21 cellular contexts compared by ENCODE assay signal in the genomic region with DNA sequence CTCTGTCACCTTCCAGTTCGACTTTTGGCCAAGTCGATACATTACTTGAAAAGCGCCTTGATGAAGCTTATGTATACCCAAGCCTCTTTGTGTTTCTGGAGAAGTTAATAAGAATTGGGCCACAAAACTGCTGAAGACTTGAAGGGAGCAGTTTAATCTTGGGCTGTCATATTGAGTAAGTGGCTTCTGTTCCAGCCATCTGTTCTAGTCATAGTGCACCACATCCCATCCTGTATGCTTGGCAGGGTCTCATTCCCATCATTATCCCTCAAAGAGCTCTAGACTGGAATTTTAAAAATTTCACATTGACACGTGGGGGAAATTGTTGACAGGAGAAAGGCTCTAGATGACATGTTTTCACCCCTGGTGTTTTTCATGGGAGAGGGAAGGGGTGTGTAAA.
"Had no signal": no experiment of that assay in that cellular context is flagged by ENCODE, and none has a peak within 500 bp of the region (broad histone marks: within the 10 kb centered on the region; RNA-seq: fewer than 3 reads in every experiment).

No MANE protein-coding gene starts in this region.

- H3K4me3 Mint-ChIP-seq: dendritic cell treated with granulocyte-macrophage colony-stimulating factor and Interleukin-4, amounts not matched to agents 40 ng/mL and 50 ng/mL, for 4 days; effector memory CD8-positive, alpha-beta T cell; naive thymus-derived CD4-positive, alpha-beta T cell had no signal

- H3K9me3 ChIP-seq: esophagus squamous epithelium, neutrophil, thoracic aorta had no signal

- H3K4me1 Mint-ChIP-seq: naive thymus-derived CD4-positive, alpha-beta T cell had no signal

- H3K4me3 ChIP-seq: esophagus squamous epithelium, hepatocyte, lung, stomach, thoracic aorta had no signal

- H3K27ac ChIP-seq: epithelial cell of prostate, esophagus squamous epithelium, hepatocyte, neutrophil, stomach, thoracic aorta had no signal

- H3K36me3 Mint-ChIP-seq: naive thymus-derived CD4-positive, alpha-beta T cell had no signal

- H3K36me3 ChIP-seq: esophagus squamous epithelium, neutrophil, stomach, thoracic aorta had no signal

- H3K4me1 ChIP-seq: esophagus squamous epithelium had no signal

- H3K27ac Mint-ChIP-seq: dendritic cell treated with granulocyte-macrophage colony-stimulating factor and Interleukin-4, amounts not matched to agents 40 ng/mL and 50 ng/mL, for 4 days; effector memory CD8-positive, alpha-beta T cell; naive thymus-derived CD4-positive, alpha-beta T cell had no signal

- H3K27me3 ChIP-seq: esophagus squamous epithelium, hepatocyte, neutrophil, stomach had no signal

- H3K9me3 Mint-ChIP-seq: dendritic cell treated with granulocyte-macrophage colony-stimulating factor and Interleukin-4, amounts not matched to agents 40 ng/mL and 50 ng/mL, for 4 days; effector memory CD8-positive, alpha-beta T cell had no signal

- H3K27me3 Mint-ChIP-seq: dendritic cell treated with granulocyte-macrophage colony-stimulating factor and Interleukin-4, amounts not matched to agents 40 ng/mL and 50 ng/mL, for 4 days had no signal

- ATAC-seq: effector memory CD8-positive, alpha-beta T cell; left cardiac atrium; left ventricle myocardium superior; naive thymus-derived CD4-positive, alpha-beta T cell; sciatic nerve had no signal

- DNase-seq: effector memory CD8-positive, alpha-beta T cell; esophagus squamous epithelium; foreskin fibroblast; kidney; left cardiac atrium; left ventricle myocardium superior; mesenchymal stem cell; naive thymus-derived CD4-positive, alpha-beta T cell; posterior cingulate gyrus; small intestine; stimulated activated CD4-positive, alpha-beta T cell treated with anti-CD3 and anti-CD28 coated beads, Interleukin-12 subunit alpha, Interleukin-12 subunit beta, amount 100 ng/mL, for 4 hours; stimulated activated naive CD4-positive, alpha-beta T cell; stomach; trophoblast cell had no signal
